In genomic region chr3:169389211-169389924, GRCh38 we compare ENCODE assay signal across 18 cellular contexts.
DNase-seq lines count a peak whose midpoint lies in the region; TF ChIP-seq lines count a peak whose summit lies in the region.
"Had no signal": no experiment of that assay in that cellular context is flagged by ENCODE, and none has a peak within 500 bp of the region (broad histone marks: within the 10 kb centered on the region; RNA-seq: fewer than 3 reads in every experiment).

No MANE protein-coding gene starts in this region.

- H3K4me1 ChIP-seq in Peyer's patch (no peaks in the 10 kb centered on the region), sigmoid colon (no peaks in the 10 kb centered on the region), esophagus muscularis mucosa (peaks cover 0 to 6% (median 0%) of the 10 kb centered on the region in 4 donors)
- H3K4me1 ChIP-seq: thyroid gland had no signal

- H3K9me3 ChIP-seq in Peyer's patch = no peaks in the 10 kb centered on the region
- no peaks in the 10 kb centered on the region for H3K9me3 ChIP-seq in sigmoid colon
- no peaks in the 10 kb centered on the region for H3K9me3 ChIP-seq in esophagus muscularis mucosa
- H3K9me3 ChIP-seq: esophagus squamous epithelium, thyroid gland had no signal

- H3K4me3 Mint-ChIP-seq in nephron = no peak overlapping the region
- H3K4me3 Mint-ChIP-seq: activated CD4-positive, alpha-beta memory T cell treated with anti-CD3 and anti-CD28 coated beads for 36 hours; activated naive CD4-positive, alpha-beta T cell treated with anti-CD3 and anti-CD28 coated beads for 36 hours had no signal

- H3K4me3 ChIP-seq in Peyer's patch (peak overlapping the region in 1 of 4 donors; percentile 9), fibroblast of pulmonary artery (replicated peaks; ENCODE audit: low read depth, low read length) (no peak overlapping the region), sigmoid colon (no peak overlapping the region), dorsolateral prefrontal cortex (no peak overlapping the region), esophagus muscularis mucosa (no peak overlapping the region)
- H3K4me3 ChIP-seq: esophagus squamous epithelium, thyroid gland had no signal

- no peaks in the 10 kb centered on the region for H3K36me3 Mint-ChIP-seq in nephron (ENCODE audit: low read depth)
- H3K36me3 Mint-ChIP-seq: activated CD4-positive, alpha-beta memory T cell treated with anti-CD3 and anti-CD28 coated beads for 36 hours had no signal

- 16 to 65% methylated on average over 4 of the region's 4 CpGs for WGBS in sigmoid colon, 2 donors
- WGBS in esophagus muscularis mucosa = 80% methylated on average over 4 of the region's 4 CpGs

- TF ChIP-seq EP300 in sigmoid colon (IDR thresholded peaks at IDR 0.05) (no peak), esophagus muscularis mucosa (IDR thresholded peaks at IDR 0.05) (no peak)

- H3K9me3 Mint-ChIP-seq in nephron = no peaks in the 10 kb centered on the region
- H3K9me3 Mint-ChIP-seq: activated CD4-positive, alpha-beta memory T cell treated with anti-CD3 and anti-CD28 coated beads for 36 hours; activated naive CD4-positive, alpha-beta T cell treated with anti-CD3 and anti-CD28 coated beads for 36 hours had no signal

- TF ChIP-seq POLR2A in Peyer's patch (IDR thresholded peaks at IDR 0.05) (peak in 1 of 2 donors; percentile 42), sigmoid colon (IDR thresholded peaks at IDR 0.05) (no peak), esophagus muscularis mucosa (IDR thresholded peaks at IDR 0.05; ENCODE audit: low read depth) (no peak)

- H3K4me1 Mint-ChIP-seq in nephron = peaks cover 16% of the 10 kb centered on the region

- peak overlapping the region; percentile 62 to 84 (median 80) for H3K27ac Mint-ChIP-seq in nephron
- H3K27ac Mint-ChIP-seq: activated CD4-positive, alpha-beta memory T cell treated with anti-CD3 and anti-CD28 coated beads for 36 hours; activated naive CD4-positive, alpha-beta T cell treated with anti-CD3 and anti-CD28 coated beads for 36 hours had no signal

- no peaks in the 10 kb centered on the region for H3K27me3 Mint-ChIP-seq in nephron (ENCODE audit: low read depth)
- H3K27me3 Mint-ChIP-seq: activated CD4-positive, alpha-beta memory T cell treated with anti-CD3 and anti-CD28 coated beads for 36 hours had no signal

- intact Hi-C loops in sigmoid colon (cut with DNase I) (no loop called here), dorsolateral prefrontal cortex (cut with DNase I) (no loop called here), esophagus muscularis mucosa (cut with DNase I) (no loop called here)

- H3K27me3 ChIP-seq in Peyer's patch (no peaks in the 10 kb centered on the region), sigmoid colon (no peaks in the 10 kb centered on the region), dorsolateral prefrontal cortex (peaks cover 0 to 17% (median 0%) of the 10 kb centered on the region in 45 donors), esophagus muscularis mucosa (no peaks in the 10 kb centered on the region)
- H3K27me3 ChIP-seq: esophagus squamous epithelium, thyroid gland had no signal

- peak; percentile 21 for DNase-seq in A172 (ENCODE audit: low spot score)
- DNase-seq in Peyer's patch = no peak
- peak; percentile 52 for DNase-seq in fibroblast of pulmonary artery (ENCODE audit: low read depth)
- no peak for DNase-seq in sigmoid colon
- DNase-seq in dorsolateral prefrontal cortex = no peak
- no peak for DNase-seq in esophagus muscularis mucosa (ENCODE audit: extremely low spot score)
- DNase-seq in stimulated activated CD4-positive, alpha-beta T cell treated with anti-CD3 and anti-CD28 coated beads, Interleukin-2, amount 100 ng/mL, for 48 hours = no peak
- DNase-seq: activated CD4-positive, alpha-beta memory T cell treated with anti-CD3 and anti-CD28 coated beads for 36 hours; activated naive CD4-positive, alpha-beta T cell treated with anti-CD3 and anti-CD28 coated beads for 36 hours; activated T-cell treated with anti-CD3 and anti-CD28 coated beads, Interleukin-2, amount 50 U/mL, for 1 hour; aorta; cortex of kidney; DMS79 treated with DMSO at 0.1 percent for 48 hours; esophagus squamous epithelium; hippocampal formation; Karpas-422; thyroid gland had no signal

- no peak for TF ChIP-seq CTCF in Peyer's patch (IDR thresholded peaks at IDR 0.05)
- no peak for TF ChIP-seq CTCF in fibroblast of pulmonary artery (IDR thresholded peaks at IDR 0.05; ENCODE audit: low read length, missing control alignments)
- no peak for TF ChIP-seq CTCF in nephron (IDR thresholded peaks at IDR 0.05; ENCODE audit: unreplicated experiment in 3 of 3)
- TF ChIP-seq CTCF in sigmoid colon (IDR thresholded peaks at IDR 0.05) = no peak
- no peak for TF ChIP-seq CTCF in dorsolateral prefrontal cortex (IDR thresholded peaks at IDR 0.05 in 54 of 56, conservative IDR thresholded peaks at IDR 0.05 in 2 of 56; ENCODE audit: low read depth in 1 of 56, partially characterized antibody in 56 of 56)
- no peak for TF ChIP-seq CTCF in esophagus muscularis mucosa (IDR thresholded peaks at IDR 0.05)

- H3K36me3 ChIP-seq in Peyer's patch (no peaks in the 10 kb centered on the region), sigmoid colon (no peaks in the 10 kb centered on the region), esophagus muscularis mucosa (no peaks in the 10 kb centered on the region)
- H3K36me3 ChIP-seq: esophagus squamous epithelium, thyroid gland had no signal

- peak overlapping the region in 3 of 4 donors; percentile 35 to 84 (median 66) for H3K27ac ChIP-seq in Peyer's patch
- no peak overlapping the region for H3K27ac ChIP-seq in sigmoid colon
- H3K27ac ChIP-seq in dorsolateral prefrontal cortex = no peak overlapping the region
- H3K27ac ChIP-seq in esophagus muscularis mucosa (replicated peaks in 1 of 4) = no peak overlapping the region
- H3K27ac ChIP-seq: thyroid gland had no signal

Comparison
In these comparisons a context has a peak if more than half of its experiments do, and no peak if none do; other contexts are left out.
1. DNase-seq: peak in A172 (single experiment) and fibroblast of pulmonary artery (single experiment); none in Peyer's patch (0 of 3), sigmoid colon (single experiment), dorsolateral prefrontal cortex (0 of 10), esophagus muscularis mucosa (single experiment) and stimulated activated CD4-positive, alpha-beta T cell treated with anti-CD3 and anti-CD28 coated beads, Interleukin-2, amount 100 ng/mL, for 48 hours (0 of 2).
2. H3K27ac ChIP-seq: peak in Peyer's patch (3 of 4); none in sigmoid colon (0 of 4), dorsolateral prefrontal cortex (0 of 59) and esophagus muscularis mucosa (0 of 4).